ENCODE assay signal across 8 cellular contexts in genomic region chr10:110859206-110859946, GRCh38. TPM values are rescaled to one million over a fixed set of nuclear protein-coding genes. Genes with fewer than 3 reads are reported as not detected.
DNase-seq lines count a peak whose midpoint lies in the region; ATAC-seq and TF ChIP-seq lines count a peak whose summit lies in the region.

No MANE protein-coding gene starts in this region.

- H3K27me3 Mint-ChIP-seq in activated naive CD8-positive, alpha-beta T cell = no peaks in the 10 kb centered on the region
- peaks cover 2 to 6% (median 4%) of the 10 kb centered on the region in 3 donors for H3K27me3 Mint-ChIP-seq in immature natural killer cell (ENCODE audit: low read depth in 3 of 3)
- H3K27me3 Mint-ChIP-seq in stimulated activated memory B cell treated with anti-CD40 and anti-IgM and Interleukin-4, amounts not matched to agents 10 μg/mL and 1 μg/mL and 100 μg/mL, for 72 hours = no peaks in the 10 kb centered on the region

- H3K4me2 ChIP-seq in KMS-11 = peak overlapping the region; percentile 29; the same call in 1 of the 2 replicates

- peaks cover 85% of the 10 kb centered on the region for H3K4me1 Mint-ChIP-seq in activated naive CD8-positive, alpha-beta T cell (ENCODE audit: low read depth)
- H3K4me1 Mint-ChIP-seq in immature natural killer cell = peaks cover 73 to 90% of the 10 kb centered on the region in 2 donors
- peaks cover 59% of the 10 kb centered on the region for H3K4me1 Mint-ChIP-seq in stimulated activated memory B cell treated with anti-CD40 and anti-IgM and Interleukin-4, amounts not matched to agents 10 μg/mL and 1 μg/mL and 100 μg/mL, for 72 hours

- ATAC-seq in stimulated activated memory B cell treated with anti-CD40 and anti-IgM and Interleukin-4, amounts not matched to agents 10 μg/mL and 1 μg/mL and 100 μg/mL, for 72 hours = no peak
- no peak for ATAC-seq in HG02885 (IDR thresholded peaks at IDR 0.05; ENCODE audit: poor library complexity, unreplicated experiment)
- no peak for ATAC-seq in GM21786 (IDR thresholded peaks at IDR 0.05; ENCODE audit: unreplicated experiment)
- no peak for ATAC-seq in HG02981 (IDR thresholded peaks at IDR 0.05; ENCODE audit: unreplicated experiment)

- H3K9ac ChIP-seq in KMS-11 = no peak overlapping the region

- peaks cover 49% of the 10 kb centered on the region for H3K4me1 ChIP-seq in KMS-11 (ENCODE audit: low read depth, poor library complexity, severe bottlenecking)

- H3K9me3 Mint-ChIP-seq in activated naive CD8-positive, alpha-beta T cell (ENCODE audit: low read depth) = no peaks in the 10 kb centered on the region
- no peaks in the 10 kb centered on the region for H3K9me3 Mint-ChIP-seq in immature natural killer cell
- H3K9me3 Mint-ChIP-seq in stimulated activated memory B cell treated with anti-CD40 and anti-IgM and Interleukin-4, amounts not matched to agents 10 μg/mL and 1 μg/mL and 100 μg/mL, for 72 hours = no peaks in the 10 kb centered on the region

- H3K36me3 ChIP-seq in KMS-11 (ENCODE audit: insufficient read depth) = no peaks in the 10 kb centered on the region

- peak overlapping the region; percentile 2 for H3K4me3 Mint-ChIP-seq in activated naive CD8-positive, alpha-beta T cell
- H3K4me3 Mint-ChIP-seq in immature natural killer cell = peak overlapping the region; percentile 30 to 72 (median 51)
- H3K4me3 Mint-ChIP-seq in stimulated activated memory B cell treated with anti-CD40 and anti-IgM and Interleukin-4, amounts not matched to agents 10 μg/mL and 1 μg/mL and 100 μg/mL, for 72 hours = no peak overlapping the region

- H3K27ac ChIP-seq in KMS-11 = peak overlapping the region; percentile 91

- H3K27ac Mint-ChIP-seq in activated naive CD8-positive, alpha-beta T cell = peak overlapping the region; percentile 98
- peak overlapping the region; percentile 96 to 99 (median 97) for H3K27ac Mint-ChIP-seq in immature natural killer cell
- H3K27ac Mint-ChIP-seq in stimulated activated memory B cell treated with anti-CD40 and anti-IgM and Interleukin-4, amounts not matched to agents 10 μg/mL and 1 μg/mL and 100 μg/mL, for 72 hours = peak overlapping the region; percentile 93

- no peaks in the 10 kb centered on the region for H4K20me1 ChIP-seq in KMS-11 (ENCODE audit: insufficient read depth)

- DNase-seq in immature natural killer cell (no peak), NCI-H187 (lab: John Stamatoyannopoulos, UW) (no peak)

- peak overlapping the region; percentile 0; the same call in 1 of the 2 replicates for H2AFZ ChIP-seq in KMS-11 (ENCODE audit: low read depth)

- TF ChIP-seq CTCF in KMS-11 (conservative IDR thresholded peaks at IDR 0.05; ENCODE audit: low read depth, low read length) = no peak

- H3K27me3 ChIP-seq in KMS-11 (ENCODE audit: insufficient read depth, low read depth) = no peaks in the 10 kb centered on the region

- H3K4me3 ChIP-seq in KMS-11 (IDR thresholded peaks at IDR 0.05; ENCODE audit: insufficient read depth, low read depth, low read length) = no peak overlapping the region

- H3K36me3 Mint-ChIP-seq in activated naive CD8-positive, alpha-beta T cell = no peaks in the 10 kb centered on the region
- H3K36me3 Mint-ChIP-seq in immature natural killer cell = no peaks in the 10 kb centered on the region
- H3K36me3 Mint-ChIP-seq in stimulated activated memory B cell treated with anti-CD40 and anti-IgM and Interleukin-4, amounts not matched to agents 10 μg/mL and 1 μg/mL and 100 μg/mL, for 72 hours = no peaks in the 10 kb centered on the region

- no peaks in the 10 kb centered on the region for H3K79me2 ChIP-seq in KMS-11 (ENCODE audit: insufficient read depth, low read depth)

RNA-seq across cellular contexts. Expression of gene PDCD4, which starts 12.4 kb away (rescaled TPM):
- 100 to 1,000 TPM; 212 to 318 (median 231) TPM for polyA plus RNA-seq in immature natural killer cell

RNA-seq across cellular contexts. Expression of gene BBIP1, which starts 59.6 kb away (rescaled TPM):
- 10 to 100 TPM; 17.0 to 26.8 (median 18.3) TPM for polyA plus RNA-seq in immature natural killer cell
